18 cellular contexts compared by ENCODE assay signal in genomic region chr5:80753712-80754111, GRCh38.
A peak's percentile ranks its signal among the peaks of the same experiment; 100 is the strongest.
DNase-seq lines count a peak whose midpoint lies in the region; ATAC-seq and TF ChIP-seq lines count a peak whose summit lies in the region.
"Had no signal": no experiment of that assay in that cellular context is flagged by ENCODE, and none has a peak within 500 bp of the region (broad histone marks: within the 10 kb centered on the region; RNA-seq: fewer than 3 reads in every experiment).

No MANE protein-coding gene starts in this region.

- peak overlapping the region; percentile 33 for H3K27ac Mint-ChIP-seq in CD8-positive, alpha-beta T cell
- H3K27ac Mint-ChIP-seq in GM23338, result no peak overlapping the region; the same call in 1 of the 2 replicates
- peak overlapping the region; percentile 91 to 94 for H3K27ac Mint-ChIP-seq in natural killer cell

- no peaks in the 10 kb centered on the region for H3K79me2 ChIP-seq in GM23338 (replicated peaks; ENCODE audit: insufficient read depth)

- POLR2A ChIA-PET in CD8-positive, alpha-beta T cell (lab: Charles Lee), result interaction anchor here (0.6 kb wide), 1 partner anchor 150 kb away, joined by 3 read pairs; no protein-coding TSS in a partner anchor

- H3K36me3 Mint-ChIP-seq in CD8-positive, alpha-beta T cell, result peaks cover 34% of the 10 kb centered on the region
- H3K36me3 Mint-ChIP-seq in GM23338 (ENCODE audit: low read depth), result peaks cover 10% of the 10 kb centered on the region; the same call in 2 of the 3 replicates
- no peaks in the 10 kb centered on the region for H3K36me3 Mint-ChIP-seq in natural killer cell

- no peak overlapping the region for H3K4me3 ChIP-seq in CD8-positive, alpha-beta T cell (ENCODE audit: low read depth, low read length)
- no peak overlapping the region for H3K4me3 ChIP-seq in GM23338
- H3K4me3 ChIP-seq: PC-9 had no signal

- peaks cover 2% of the 10 kb centered on the region for H3K9me3 Mint-ChIP-seq in CD8-positive, alpha-beta T cell
- H3K9me3 Mint-ChIP-seq in GM23338, result no peaks in the 10 kb centered on the region
- no peaks in the 10 kb centered on the region for H3K9me3 Mint-ChIP-seq in natural killer cell

- H3K4me1 Mint-ChIP-seq in CD8-positive, alpha-beta T cell (ENCODE audit: low read depth), result peaks cover 45% of the 10 kb centered on the region
- peaks cover 38% of the 10 kb centered on the region for H3K4me1 Mint-ChIP-seq in GM23338
- peaks cover 51 to 70% of the 10 kb centered on the region in 2 donors for H3K4me1 Mint-ChIP-seq in natural killer cell

- peaks cover 32% of the 10 kb centered on the region for H3K4me1 ChIP-seq in CD8-positive, alpha-beta T cell (ENCODE audit: insufficient read depth, low read length)
- H3K4me1 ChIP-seq in GM23338 (ENCODE audit: insufficient read depth), result peaks cover 35% of the 10 kb centered on the region

- ATAC-seq in CD8-positive, alpha-beta T cell, result no peak
- ATAC-seq in GM23338 (no peak), natural killer cell (no peak), GM19328 (IDR thresholded peaks at IDR 0.05; ENCODE audit: unreplicated experiment) (no peak)
- ATAC-seq: HepG2 had no signal

- no peaks in the 10 kb centered on the region; the same call in 1 of the 2 replicates for H4K20me1 ChIP-seq in GM23338 (replicated peaks; ENCODE audit: insufficient read depth)

- CTCF ChIA-PET in CD8-positive, alpha-beta T cell (lab: Charles Lee), result no interaction called here

- H3K27me3 Mint-ChIP-seq in CD8-positive, alpha-beta T cell (ENCODE audit: low read depth), result no peaks in the 10 kb centered on the region
- no peaks in the 10 kb centered on the region for H3K27me3 Mint-ChIP-seq in GM23338 (ENCODE audit: insufficient read depth, low read depth, poor library complexity)
- H3K27me3 Mint-ChIP-seq in natural killer cell (ENCODE audit: low read depth in 2 of 2), result no peaks in the 10 kb centered on the region

- DNase-seq in CD8-positive, alpha-beta T cell, result no peak
- DNase-seq in GM23338 (ENCODE audit: low spot score) (no peak), amniotic epithelial cell (ENCODE audit: low read depth) (peak; percentile 16), natural killer cell (no peak), ACHN (no peak), mesenteric fat pad (ENCODE audit: low spot score) (no peak)
- DNase-seq: DMS53, KBM-7, MV-4-11, NCI-H1417, NCI-H187 treated with DMSO at 0.1 percent for 48 hours, NCI-H345, NCI-H524 treated with DMSO at 0.1 percent for 48 hours, PC-9, SIG-M5 had no signal

- intact Hi-C loops in CD8-positive, alpha-beta T cell (cut with DNase I, micrococcal nuclease), result no loop called here
- intact Hi-C loops in natural killer cell (cut with micrococcal nuclease), result no loop called here

- in situ Hi-C loops in ACHN (cut with HindIII; ENCODE audit: low pct_ligation_motif_present, low pct_unique_long_range_greater_than_20kb, low sequenced_read_pairs), result no loop called here

- no peaks in the 10 kb centered on the region for H3K9me2 ChIP-seq in GM23338 (ENCODE audit: insufficient read depth)

- no peak overlapping the region for H2AFZ ChIP-seq in GM23338
- H2AFZ ChIP-seq: PC-9 had no signal

- H3F3A ChIP-seq in GM23338 (replicated peaks; ENCODE audit: low read depth), result no peaks in the 10 kb centered on the region

- H3K36me3 ChIP-seq in CD8-positive, alpha-beta T cell (ENCODE audit: insufficient read depth, low read length), result no peaks in the 10 kb centered on the region
- H3K36me3 ChIP-seq in GM23338 (ENCODE audit: insufficient read depth), result no peaks in the 10 kb centered on the region

- no peaks in the 10 kb centered on the region for H3K9me3 ChIP-seq in CD8-positive, alpha-beta T cell (ENCODE audit: low read length)

- no peak for TF ChIP-seq CTCF in CD8-positive, alpha-beta T cell (IDR thresholded peaks at IDR 0.05)
- TF ChIP-seq CTCF in GM23338 (conservative IDR thresholded peaks at IDR 0.05; ENCODE audit: low read depth in 2 of 2) (no peak), natural killer cell (IDR thresholded peaks at IDR 0.05) (no peak)

- no peak overlapping the region for H3K27ac ChIP-seq in CD8-positive, alpha-beta T cell (ENCODE audit: low read depth, low read length)
- H3K27ac ChIP-seq in GM23338 (ENCODE audit: low read depth), result no peak overlapping the region
- H3K27ac ChIP-seq: PC-9, RWPE1 had no signal

- H3K4me2 ChIP-seq in GM23338, result peak overlapping the region; percentile 39
- H3K4me2 ChIP-seq: PC-9 had no signal

- no peak overlapping the region for H3K4me3 Mint-ChIP-seq in CD8-positive, alpha-beta T cell
- H3K4me3 Mint-ChIP-seq in GM23338 (no peak overlapping the region), natural killer cell (no peak overlapping the region)

- no peaks in the 10 kb centered on the region for H3K27me3 ChIP-seq in CD8-positive, alpha-beta T cell (ENCODE audit: insufficient read depth, low read length)
- H3K27me3 ChIP-seq in GM23338 (ENCODE audit: insufficient read depth), result no peaks in the 10 kb centered on the region

TF ChIP-seq in GM23338, 12 proteins besides CTCF, POLR2A, EP300 and RAD21 (continues in another document):
- no peak for TF ChIP-seq EZH2phosphoT487 (IDR thresholded peaks at IDR 0.05; ENCODE audit: unreplicated experiment)
- no peak for TF ChIP-seq NANOG (IDR thresholded peaks at IDR 0.05; ENCODE audit: borderline replicate concordance)
- no peak for TF ChIP-seq ZNF114 (CRISPR knock-in tag; IDR thresholded peaks at IDR 0.05)
- no peak for TF ChIP-seq EZH2 (IDR thresholded peaks at IDR 0.05; ENCODE audit: low read depth, unreplicated experiment)
- TF ChIP-seq ZNF462 (CRISPR knock-in tag; IDR thresholded peaks at IDR 0.05), result no peak
- TF ChIP-seq STAT1 (IDR thresholded peaks at IDR 0.05; ENCODE audit: unreplicated experiment), result no peak
- TF ChIP-seq ETS1 (IDR thresholded peaks at IDR 0.05), result no peak
